In the genomic region with DNA sequence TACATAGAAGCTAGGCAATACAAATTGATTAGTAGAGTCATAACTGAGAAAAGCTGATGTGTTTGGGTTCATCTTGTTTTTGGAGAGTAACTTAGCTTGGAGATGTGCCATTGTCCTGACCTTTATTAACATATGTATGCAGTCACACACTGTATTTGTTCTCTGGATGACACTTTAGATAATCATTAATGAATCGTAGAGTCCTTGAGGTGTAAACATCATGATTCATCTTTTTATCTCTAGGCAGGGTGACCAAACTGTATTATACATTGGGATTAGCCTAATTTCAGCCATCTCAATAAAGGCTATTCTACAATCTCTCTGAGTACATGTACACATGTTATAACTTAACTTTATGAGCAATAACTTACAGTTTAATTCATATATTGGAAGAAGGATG, we compare ENCODE assay signal across 31 cellular contexts. TPM values are rescaled to one million over a fixed set of nuclear protein-coding genes. Genes with fewer than 3 reads are reported as not detected.
"Had no signal": no experiment of that assay in that cellular context is flagged by ENCODE, and none has a peak within 500 bp of the region (broad histone marks: within the 10 kb centered on the region; RNA-seq: fewer than 3 reads in every experiment).

No MANE protein-coding gene starts in this region.

- ATAC-seq: left cardiac atrium; left lobe of liver; lower lobe of right lung; naive thymus-derived CD8-positive, alpha-beta T cell; psoas muscle; stimulated activated naive B cell treated with anti-CD40 and anti-IgM and Interleukin-4, amounts not matched to agents 10 μg/mL and 1 μg/mL and 100 μg/mL, for 72 hours; stimulated activated naive CD8-positive, alpha-beta T cell treated with anti-CD3 and anti-CD28 coated beads, Interleukin-15, Interleukin-2, amounts not matched to agents 100 U/mL and 50 U/mL, for 24 hours; upper lobe of right lung had no signal

- H3K9me3 ChIP-seq: lower lobe of right lung, psoas muscle, right atrium auricular region, right lobe of liver, stomach, testis, tibial artery, upper lobe of right lung had no signal

- H3K36me3 ChIP-seq: lower lobe of right lung, right atrium auricular region, right lobe of liver, stomach, tibial artery, upper lobe of right lung had no signal

- H3K27me3 ChIP-seq: testis had no signal

- H3K27ac ChIP-seq: lower lobe of right lung, parathyroid adenoma, psoas muscle, right atrium auricular region, right lobe of liver, stomach, testis, tibial artery, upper lobe of right lung had no signal

- H3K4me1 ChIP-seq: lower lobe of right lung, parathyroid adenoma, right atrium auricular region, right lobe of liver, testis had no signal

- H3K4me3 ChIP-seq: lower lobe of right lung, psoas muscle, right atrium auricular region, right lobe of liver, smooth muscle cell, stomach, testis, tibial artery, upper lobe of right lung had no signal

- FAIRE-seq: urothelium cell line had no signal

- DNase-seq: hypothalamus; immature natural killer cell; islet precursor cell; left cardiac atrium; lower lobe of right lung; mammary epithelial cell; mesenchymal stem cell; naive thymus-derived CD8-positive, alpha-beta T cell; nucleus accumbens; psoas muscle; right lobe of liver; stimulated activated CD4-positive, alpha-beta T cell treated with anti-CD3 and anti-CD28 coated beads, Interleukin-1b, Interleukin-23, amount 100 ng/mL, for 48 hours; stimulated activated CD4-positive, alpha-beta T cell treated with anti-CD3 and anti-CD28 coated beads, Interleukin-2, amount 100 ng/mL, for 48 hours; stimulated activated naive B cell treated with anti-CD40 and anti-IgM and Interleukin-4, amounts not matched to agents 10 μg/mL and 1 μg/mL and 100 μg/mL, for 72 hours; stimulated activated naive CD8-positive, alpha-beta T cell treated with anti-CD3 and anti-CD28 coated beads, Interleukin-15, Interleukin-2, amounts not matched to agents 100 U/mL and 50 U/mL, for 24 hours; stomach; testis; tibial artery; trophoblast cell; upper lobe of right lung had no signal

RNA-seq across cellular contexts. Expression of gene C6orf58, which starts 54.3 kb away (rescaled TPM):
- total RNA-seq: kidney epithelial cell; left cardiac atrium; left lobe of liver; lower lobe of right lung; mucosa of gallbladder; naive thymus-derived CD8-positive, alpha-beta T cell; neural crest cell; posterior vena cava; psoas muscle; right atrium auricular region; right lobe of liver; skeletal muscle tissue; smooth muscle cell; testis; upper lobe of right lung had no signal
- polyA plus RNA-seq: immature natural killer cell; liver; mammary epithelial cell; naive thymus-derived CD8-positive, alpha-beta T cell; psoas muscle; smooth muscle cell had no signal
